ENCODE assay signal across 9 cellular contexts in genomic region chr1:27071049-27071416, GRCh38. TPM values are rescaled to one million over a fixed set of nuclear protein-coding genes. Genes with fewer than 3 reads are reported as not detected.
A peak's percentile ranks its signal among the peaks of the same experiment; 100 is the strongest.
DNase-seq lines count a peak whose midpoint lies in the region; ATAC-seq, FAIRE-seq and TF ChIP-seq lines count a peak whose summit lies in the region.
"Had no signal": no experiment of that assay in that cellular context is flagged by ENCODE, and none has a peak within 500 bp of the region (broad histone marks: within the 10 kb centered on the region; RNA-seq: fewer than 3 reads in every experiment).

No MANE protein-coding gene starts in this region.

- in situ Hi-C loops in HepG2 (cut with HindIII; ENCODE audit: extremely low pct_ligation_motif_present, low pct_unique_long_range_greater_than_20kb) = no loop called here

- H3K79me2 ChIP-seq in HepG2 (ENCODE audit: insufficient read depth, low read length) = no peaks in the 10 kb centered on the region

- intact Hi-C loops in stomach (cut with DNase I; ENCODE audit: low total_unique reads) = no loop called here
- intact Hi-C loops in HepG2 (cut with micrococcal nuclease; ENCODE audit: unreplicated experiment) = no loop called here

- H3K27me3 ChIP-seq in suprapubic skin (no peaks in the 10 kb centered on the region), stomach (peaks cover 0 to 9% (median 0%) of the 10 kb centered on the region in 3 donors), HepG2 (ENCODE audit: control insufficient read depth in 1 of 2, insufficient read depth in 2 of 2, low read length in 2 of 2) (peaks cover 3 to 11% of the 10 kb centered on the region in 2 experiments; a peak in 2 of 5 replicates)

- H3K9me3 ChIP-seq in suprapubic skin = no peaks in the 10 kb centered on the region
- H3K9me3 ChIP-seq in stomach = no peaks in the 10 kb centered on the region
- no peaks in the 10 kb centered on the region for H3K9me3 ChIP-seq in HepG2 (ENCODE audit: low read length)

- no peak for TF ChIP-seq POLR2A in suprapubic skin (IDR thresholded peaks at IDR 0.05)
- no peak for TF ChIP-seq POLR2A in stomach (IDR thresholded peaks at IDR 0.05)
- no peak for TF ChIP-seq POLR2A in HepG2 (IDR thresholded peaks at IDR 0.05; ENCODE audit: insufficient read depth in 1 of 2, low read depth in 2 of 2, low read length in 2 of 2)

- POLR2A ChIA-PET in HepG2 (lab: Yijun Ruan, JAX) = no interaction called here

- FAIRE-seq in HepG2 (lab: Jason Lieb, UNC) = no peak
- FAIRE-seq: RCC 7860 had no signal

- ATAC-seq in HepG2 = no peak

- H3K4me2 ChIP-seq in HepG2 (ENCODE audit: low read depth, low read length) = no peak overlapping the region

- TF ChIP-seq EP300 in suprapubic skin (IDR thresholded peaks at IDR 0.05) (no peak), stomach (IDR thresholded peaks at IDR 0.05) (no peak), HepG2 (IDR thresholded peaks at IDR 0.05; ENCODE audit: low read depth in 2 of 2, low read length in 2 of 2) (no peak), HepG2 (CRISPR knock-in tag; IDR thresholded peaks at IDR 0.05; ENCODE audit: borderline replicate concordance) (no peak)

- H3K4me1 ChIP-seq in suprapubic skin (peaks cover 16% of the 10 kb centered on the region), stomach (peaks cover 0 to 8% (median 0%) of the 10 kb centered on the region in 4 donors), HepG2 (ENCODE audit: insufficient read depth, low read length) (no peaks in the 10 kb centered on the region)

- H2AFZ ChIP-seq in HepG2 (ENCODE audit: low read length) = no peak overlapping the region

- TF ChIP-seq RAD21 in HepG2 (CRISPR knock-in tag; IDR thresholded peaks at IDR 0.05) = no peak

- H4K20me1 ChIP-seq in HepG2 (ENCODE audit: insufficient read depth, low read length) = no peaks in the 10 kb centered on the region

- H3K4me3 ChIP-seq in suprapubic skin (no peak overlapping the region), stomach (no peak overlapping the region), HepG2 (replicated peaks in 1 of 3; ENCODE audit: insufficient read depth in 1 of 3, low read depth in 2 of 3, low read length in 3 of 3) (no peak overlapping the region)

- CTCF ChIA-PET in HepG2 (lab: Yijun Ruan, JAX; ENCODE audit: low intra/inter-chr PET ratio, low total read pairs) = interaction anchor here (1.3 kb wide), 1 partner anchor 27 kb away, joined by 4 read pairs; no protein-coding TSS in a partner anchor

- 11% methylated on average over 5 of the region's 8 CpGs for WGBS in suprapubic skin
- WGBS in stomach, 5 donors = 36 to 50% (median 41%) methylated on average over 5 to 8 of the region's 8 CpGs; no CpG with 5 or more reads in 1 of the 5 donors
- 8% methylated on average over 4 of the region's 8 CpGs for WGBS in HepG2 (ENCODE audit: low lambda C conversion rate)

- peak overlapping the region; percentile 55 for H3K27ac ChIP-seq in suprapubic skin
- no peak overlapping the region for H3K27ac ChIP-seq in stomach
- H3K27ac ChIP-seq in HepG2 (ENCODE audit: extremely low read length, insufficient read depth, low read length) = no peak overlapping the region

- H3K36me3 ChIP-seq in suprapubic skin = no peaks in the 10 kb centered on the region
- H3K36me3 ChIP-seq in stomach = no peaks in the 10 kb centered on the region
- no peaks in the 10 kb centered on the region for H3K36me3 ChIP-seq in HepG2 (replicated peaks in 1 of 2; ENCODE audit: control insufficient read depth in 1 of 2, insufficient read depth in 2 of 2, low read length in 2 of 2)

- BruUV-seq in HepG2 (replicated peaks; lab: Mats Ljungman, UMichigan) = no TSS peak

- peak; percentile 6 for DNase-seq in NCI-H510A treated with DMSO at 0.1 percent for 48 hours (lab: John Stamatoyannopoulos, UW)
- DNase-seq in NCI-H510A (lab: John Stamatoyannopoulos, UW) = no peak
- DNase-seq in amygdala (lab: John Stamatoyannopoulos, UW) = peak in 33 of 56 donors; percentile 5 to 71 (median 35)
- DNase-seq in iPS-NIHi7 (ENCODE audit: extremely low spot score) = peak; percentile 55
- no peak for DNase-seq in suprapubic skin (ENCODE audit: low spot score in 2 of 2)
- DNase-seq in D341Med (ENCODE audit: low spot score) = no peak
- DNase-seq in stomach = no peak
- DNase-seq in HepG2 (ENCODE audit: low spot score) = no peak

- H3K9ac ChIP-seq in HepG2 (ENCODE audit: insufficient read depth, low read depth, low read length) = no peak overlapping the region

- TF ChIP-seq CTCF in suprapubic skin (IDR thresholded peaks at IDR 0.05) = no peak
- TF ChIP-seq CTCF in stomach (IDR thresholded peaks at IDR 0.05) = no peak
- no peak for TF ChIP-seq CTCF in HepG2 (CRISPR knock-in tag; IDR thresholded peaks at IDR 0.05)

TF ChIP-seq in HepG2, 621 proteins besides CTCF, POLR2A, EP300 and RAD21:
- no peak for TF ChIP-seq ZNF570 (CRISPR knock-in tag; IDR thresholded peaks at IDR 0.05; ENCODE audit: borderline replicate concordance)
- TF ChIP-seq CBX5 (CRISPR knock-in tag; IDR thresholded peaks at IDR 0.05; ENCODE audit: borderline replicate concordance) = no peak

RNA-seq across cellular contexts. Expression of gene TENT5B, which starts 58.4 kb away (rescaled TPM):
- 100 to 1,000 TPM in 3 of 4 donors, 10 to 100 TPM in 1; 72.3 to 233 (median 198) TPM for total RNA-seq in suprapubic skin
- 10 to 100 TPM in 2 of 5 donors, 1 to 10 TPM in 3; 1.8 to 33.0 (median 5.5) TPM for total RNA-seq in stomach
- polyA plus RNA-seq in stomach = 10 to 100 TPM in 1 of 3 donors, 1 to 10 TPM in 2; 1.7 to 27.5 (median 3.9) TPM
- total RNA-seq in HepG2 (2016; rRNA removed; fragmentation: Illumina TruSeq; extraction: Trizol) = 0.62 and 0.88 TPM in 2 replicates
- 0.35 and 0.40 TPM in 2 replicates for total RNA-seq in HepG2 (2016; cell fraction: cytosol; rRNA removed; fragmentation: Illumina TruSeq; extraction: Trizol; ENCODE audit: low read depth)
- total RNA-seq in HepG2 (2016; cell fraction: insoluble cytoplasmic fraction; rRNA removed; fragmentation: Illumina TruSeq; extraction: Trizol) = 0.42 and 0.65 TPM in 2 replicates
- total RNA-seq in HepG2 (2016; cell fraction: membrane; rRNA removed; fragmentation: Illumina TruSeq; extraction: Trizol) = 0.52 and 0.53 TPM in 2 replicates
- 0.38 and 0.71 TPM in 2 replicates for total RNA-seq in HepG2 (2016; cell fraction: nucleus; rRNA removed; fragmentation: Illumina TruSeq; extraction: Trizol)
- polyA plus RNA-seq in HepG2 (2011; rRNA removed) = 0.13 and 0.22 TPM in 2 replicates
- 0.13 and 0.24 TPM in 2 replicates for polyA plus RNA-seq in HepG2 (2011; cell fraction: cytosol; rRNA removed)
- polyA plus RNA-seq in HepG2 (2011; cell fraction: nucleus; rRNA removed) = 0.12 and 0.23 TPM in 2 replicates
- polyA plus RNA-seq in HepG2 (2012) = 0.16 TPM in 1 of 2 replicates, not detected in the other
- polyA plus RNA-seq in HepG2 (2016; cell fraction: cytosol; fragmentation: Illumina TruSeq; extraction: Trizol; ENCODE audit: low read depth) = 0.12 and 0.17 TPM in 2 replicates
- polyA plus RNA-seq in HepG2 (2016; cell fraction: insoluble cytoplasmic fraction; fragmentation: Illumina TruSeq; extraction: Trizol; ENCODE audit: low read depth) = 0.46 and 0.58 TPM in 2 replicates
- 0.20 and 0.32 TPM in 2 replicates for polyA plus RNA-seq in HepG2 (2016; cell fraction: membrane; fragmentation: Illumina TruSeq; extraction: Trizol; ENCODE audit: low read depth)
- 0.37 and 0.77 TPM in 2 replicates for polyA plus RNA-seq in HepG2 (2016; cell fraction: nucleus; fragmentation: Illumina TruSeq; extraction: Trizol; ENCODE audit: insufficient read depth, low read depth)
- 0.96 and 5.4 TPM in 2 replicates for polyA minus RNA-seq in HepG2 (2011; rRNA and poly(A)+ RNA removed; ENCODE audit: low replicate concordance)
- polyA minus RNA-seq in HepG2 (2011; cell fraction: cytosol; rRNA and poly(A)+ RNA removed) = not detected in 2 replicates
- polyA minus RNA-seq in HepG2 (2011; cell fraction: nucleus; rRNA and poly(A)+ RNA removed) = 0.37 and 0.39 TPM in 2 replicates

Comparison
In these comparisons a context has a peak if more than half of its experiments do, and no peak if none do; other contexts are left out.
1. DNase-seq: peak in NCI-H510A treated with DMSO at 0.1 percent for 48 hours (single experiment), amygdala (33 of 56) and iPS-NIHi7 (single experiment); none in NCI-H510A (single experiment), suprapubic skin (0 of 2), D341Med (single experiment), stomach (single experiment) and HepG2 (single experiment).